ENCODE assay signal across 22 cellular contexts in the genomic region with DNA sequence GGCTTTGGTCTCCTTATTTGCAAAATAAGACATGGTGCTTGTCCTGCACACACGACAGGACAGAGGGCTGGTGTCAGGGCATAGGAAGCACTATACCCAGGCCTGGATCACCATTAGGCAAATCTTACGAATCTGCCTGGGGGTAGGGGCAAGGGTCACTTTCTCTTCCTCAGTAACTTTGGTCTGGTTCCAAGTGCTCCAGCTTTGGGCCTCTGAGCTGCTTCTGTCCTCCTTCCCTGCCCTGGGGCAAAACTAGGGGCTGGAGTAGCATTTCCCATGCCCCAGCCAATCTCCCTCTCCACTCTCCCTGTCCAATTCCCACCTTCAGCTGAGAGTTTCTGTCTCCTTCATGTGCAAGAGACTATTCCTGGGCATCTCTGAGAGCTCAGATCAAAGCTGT.
"Had no signal": no experiment of that assay in that cellular context is flagged by ENCODE, and none has a peak within 500 bp of the region (broad histone marks: within the 10 kb centered on the region; RNA-seq: fewer than 3 reads in every experiment).

No MANE protein-coding gene starts in this region.

- DNase-seq: dermis blood vessel endothelial cell; esophagus squamous epithelium; foreskin fibroblast; glutamatergic neuron; hippocampal formation; left lung; lower lobe of right lung; natural killer cell; occipital lobe; pancreas; right cardiac atrium; stimulated activated CD4-positive, alpha-beta T cell treated with anti-CD3 and anti-CD28 coated beads, Interleukin-2, amount 100 ng/mL, for 48 hours; stimulated activated naive CD4-positive, alpha-beta T cell treated with Interleukin-2 at 50 U/mL for 16 hours had no signal

- H3K36me3 Mint-ChIP-seq: memory B cell, mesothelial cell of epicardium, natural killer cell, type B pancreatic cell had no signal

- H3K27ac ChIP-seq: esophagus squamous epithelium, gastroesophageal sphincter, left lung, lower lobe of right lung, pancreas had no signal

- H3K27ac Mint-ChIP-seq: memory B cell, mesothelial cell of epicardium, natural killer cell, progenitor cell of endocrine pancreas, type B pancreatic cell had no signal

- H3K4me2 ChIP-seq: smooth muscle cell had no signal

- H3K27me3 ChIP-seq: pancreas had no signal

- H3K9me3 Mint-ChIP-seq: memory B cell, mesothelial cell of epicardium, natural killer cell, type B pancreatic cell had no signal

- H3K36me3 ChIP-seq: esophagus squamous epithelium, gastroesophageal sphincter, left lung, lower lobe of right lung, pancreas had no signal

- H3K4me3 ChIP-seq: esophagus squamous epithelium, gastroesophageal sphincter, left lung, lower lobe of right lung, pancreas, smooth muscle cell had no signal

- H3K4me1 Mint-ChIP-seq: memory B cell, natural killer cell had no signal

- H3K9me3 ChIP-seq: esophagus squamous epithelium, gastroesophageal sphincter, left lung, lower lobe of right lung, pancreas had no signal

- H3K4me1 ChIP-seq: gastroesophageal sphincter, left lung, lower lobe of right lung, pancreas had no signal

- FAIRE-seq: colon, islet of Langerhans, pancreas, urothelium cell line had no signal

- H3K4me3 Mint-ChIP-seq: memory B cell, mesothelial cell of epicardium, natural killer cell, type B pancreatic cell had no signal
